In the genomic region with DNA sequence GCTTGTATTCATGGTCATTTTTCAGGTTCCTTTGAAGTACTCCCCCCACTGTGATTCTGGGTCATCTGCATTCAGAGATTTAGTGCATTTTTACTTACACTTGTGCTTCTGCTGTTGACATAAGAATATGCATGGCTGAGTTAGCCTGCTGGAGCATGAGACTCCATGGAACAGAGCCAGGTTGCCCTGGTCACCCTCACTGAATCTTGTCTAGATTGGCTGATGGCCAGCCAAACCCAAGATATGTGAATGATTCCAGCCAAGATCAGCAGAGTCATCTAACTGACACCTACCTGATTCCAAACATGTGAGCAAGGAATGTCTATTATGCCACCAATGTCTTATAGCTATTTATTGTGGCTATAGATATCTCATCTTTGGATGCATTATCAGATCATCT, we compare ENCODE assay signal across 9 cellular contexts. TPM values are rescaled to one million over a fixed set of nuclear protein-coding genes. Genes with fewer than 3 reads are reported as not detected.
DNase-seq lines count a peak whose midpoint lies in the region; ATAC-seq and TF ChIP-seq lines count a peak whose summit lies in the region.
"Had no signal": no experiment of that assay in that cellular context is flagged by ENCODE, and none has a peak within 500 bp of the region (broad histone marks: within the 10 kb centered on the region; RNA-seq: fewer than 3 reads in every experiment).

No MANE protein-coding gene starts in this region.

- peak overlapping the region; percentile 20 for H3K4me2 ChIP-seq in osteoblast (ENCODE audit: insufficient read depth, low read length)

- H3K36me3 ChIP-seq in osteoblast (ENCODE audit: insufficient read depth, low read length), result no peaks in the 10 kb centered on the region

- DNase-seq in DMS79 (lab: John Stamatoyannopoulos, UW) (peak; percentile 78), NCI-H2171 treated with DMSO at 0.1 percent for 48 hours (lab: John Stamatoyannopoulos, UW) (peak; percentile 66), cardiac fibroblast (ENCODE audit: low read depth in 2 of 2) (peak; percentile 51 to 74), osteoblast (ENCODE audit: insufficient read length, low spot score, missing footprints) (peak; percentile 30), activated gamma-delta T cell treated with Interleukin-2 at 50 U/mL for 16 hours (no peak), T1000 (lab: John Stamatoyannopoulos, UW) (no peak)
- DNase-seq: activated CD4-positive, alpha-beta T cell treated with anti-CD3 and anti-CD28 coated beads, Interleukin-2, amount 50 U/mL, for 48 hours had no signal

- no peaks in the 10 kb centered on the region for H3K9me3 ChIP-seq in osteoblast (ENCODE audit: low read depth, low read length)

- no peak overlapping the region for H2AFZ ChIP-seq in osteoblast (ENCODE audit: low read length)

- no peak for ATAC-seq in HG03469 (IDR thresholded peaks at IDR 0.05; ENCODE audit: unreplicated experiment)
- no peak for ATAC-seq in GM21529 (IDR thresholded peaks at IDR 0.05; ENCODE audit: unreplicated experiment)

- no peaks in the 10 kb centered on the region for H4K20me1 ChIP-seq in osteoblast (ENCODE audit: insufficient read depth, low read length)

- H3K4me1 ChIP-seq in osteoblast (ENCODE audit: insufficient read depth, low read length), result peaks cover 30% of the 10 kb centered on the region

- H3K4me3 ChIP-seq in cardiac fibroblast (replicated peaks in 1 of 2; ENCODE audit: low read depth in 2 of 2, low read length in 2 of 2) (no peak overlapping the region), osteoblast (ENCODE audit: insufficient read depth, low read length) (no peak overlapping the region)

- H3K27me3 ChIP-seq in osteoblast (ENCODE audit: insufficient read depth, low read length), result no peaks in the 10 kb centered on the region

- TF ChIP-seq CTCF in cardiac fibroblast (IDR thresholded peaks at IDR 0.05; ENCODE audit: low read depth, low read length) (no peak), osteoblast (IDR thresholded peaks at IDR 0.05; ENCODE audit: extremely low read depth, low read depth, low read length) (no peak)

- peak overlapping the region; percentile 63 for H3K27ac ChIP-seq in osteoblast (ENCODE audit: low read depth, low read length)

- no peaks in the 10 kb centered on the region for H3K79me2 ChIP-seq in osteoblast (ENCODE audit: insufficient read depth, low read length)

RNA-seq across cellular contexts. Expression of a gene that starts 25.1 kb away (rescaled TPM):
- total RNA-seq in osteoblast, result 37.6 and 39.2 TPM in 2 replicates

RNA-seq across cellular contexts. Expression of a gene that starts 25.3 kb away (rescaled TPM):
- 4.3 and 6.2 TPM in 2 replicates for total RNA-seq in osteoblast

Comparison
In these comparisons a context has a peak if more than half of its experiments do, and no peak if none do; other contexts are left out.
1. DNase-seq: peak in DMS79 (single experiment), NCI-H2171 treated with DMSO at 0.1 percent for 48 hours (single experiment), cardiac fibroblast (2 of 2) and osteoblast (single experiment); none in activated gamma-delta T cell treated with Interleukin-2 at 50 U/mL for 16 hours (single experiment) and T1000 (single experiment).